In the genomic region with DNA sequence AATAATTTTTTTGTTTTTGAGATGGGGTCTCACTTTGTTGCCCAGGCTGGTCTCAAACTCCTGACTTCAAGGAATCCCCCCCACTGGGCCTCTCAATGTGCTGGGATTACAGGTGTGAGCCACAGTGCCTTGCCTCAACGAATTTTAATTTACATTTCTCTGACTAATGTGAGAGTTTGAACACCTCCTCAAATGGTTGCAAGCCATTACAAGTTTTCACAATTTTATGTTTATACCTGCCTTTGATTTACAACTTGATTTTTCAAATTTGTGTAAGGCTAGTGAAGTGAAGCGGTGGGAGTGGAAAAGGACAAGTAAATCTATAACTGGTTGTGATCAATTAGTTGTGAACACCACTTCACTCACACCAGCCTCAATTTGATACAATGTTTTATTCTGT, we compare ENCODE assay signal across 30 cellular contexts. TPM values are rescaled to one million over a fixed set of nuclear protein-coding genes. Genes with fewer than 3 reads are reported as not detected.
DNase-seq lines count a peak whose midpoint lies in the region; ATAC-seq, FAIRE-seq and TF ChIP-seq lines count a peak whose summit lies in the region.
"Had no signal": no experiment of that assay in that cellular context is flagged by ENCODE, and none has a peak within 500 bp of the region (broad histone marks: within the 10 kb centered on the region; RNA-seq: fewer than 3 reads in every experiment).

No MANE protein-coding gene starts in this region.

- 31% methylated on average over 2 of the region's 2 CpGs for WGBS in suprapubic skin

- no peak overlapping the region for H3K27ac Mint-ChIP-seq in Calu3 (ENCODE audit: unreplicated experiment)
- H3K27ac Mint-ChIP-seq: IgD-negative memory B cell had no signal

- CTCF ChIA-PET in Calu3 (lab: Charles Lee) = no interaction called here

- H3K4me1 ChIP-seq in keratinocyte (ENCODE audit: control insufficient read depth, extremely low read depth, insufficient read depth, low read length) = peaks cover 21% of the 10 kb centered on the region
- peaks cover 13% of the 10 kb centered on the region for H3K4me1 ChIP-seq in suprapubic skin
- H3K4me1 ChIP-seq: A549 had no signal

- ATAC-seq in HG03432 (IDR thresholded peaks at IDR 0.05; ENCODE audit: unreplicated experiment) = no peak
- no peak for ATAC-seq in HG03342 (IDR thresholded peaks at IDR 0.05; ENCODE audit: unreplicated experiment)
- ATAC-seq: A549, Panc1 had no signal

- H3K9me1 ChIP-seq in keratinocyte (ENCODE audit: control insufficient read depth, extremely low read depth, insufficient read depth, low read length) = no peaks in the 10 kb centered on the region

- H3K27me3 Mint-ChIP-seq in Calu3 (ENCODE audit: unreplicated experiment) = no peaks in the 10 kb centered on the region

- H3K9ac ChIP-seq in keratinocyte (ENCODE audit: control insufficient read depth, extremely low read depth, insufficient read depth, low read length) = peak overlapping the region; percentile 29
- H3K9ac ChIP-seq: BLaER1 treated with 17β-estradiol and CSF1 and Interleukin-3, amounts not matched to agents 10 nM and 100 nM; KMS-11 had no signal

- H3K9me3 Mint-ChIP-seq in Calu3 (ENCODE audit: low read depth, unreplicated experiment) = no peaks in the 10 kb centered on the region

- intact Hi-C loops in Calu3 (cut with micrococcal nuclease; ENCODE audit: unreplicated experiment) = no loop called here

- H3K9me3 ChIP-seq in keratinocyte (ENCODE audit: control insufficient read depth, low read depth, low read length) (no peaks in the 10 kb centered on the region), suprapubic skin (no peaks in the 10 kb centered on the region)
- H3K9me3 ChIP-seq: A549, Caco-2 had no signal

- BruUV-seq in Calu3 (replicated peaks; lab: Mats Ljungman, UMichigan) = no TSS peak

- TF ChIP-seq EP300 in suprapubic skin (IDR thresholded peaks at IDR 0.05) = no peak

- peaks cover 21% of the 10 kb centered on the region for H3K4me1 Mint-ChIP-seq in Calu3 (ENCODE audit: low read depth, unreplicated experiment)

- peak overlapping the region; percentile 76 for H3K27ac ChIP-seq in keratinocyte (ENCODE audit: control insufficient read depth, insufficient read depth, low read length)
- peak overlapping the region; percentile 86 for H3K27ac ChIP-seq in suprapubic skin
- H3K27ac ChIP-seq: A549; BLaER1 treated with 17β-estradiol and CSF1 and Interleukin-3, amounts not matched to agents 10 nM and 100 nM; KMS-11; RWPE1 had no signal

- H3K4me3 ChIP-seq in epithelial cell of esophagus (ENCODE audit: low read length) (no peak overlapping the region), keratinocyte (ENCODE audit: control insufficient read depth in 2 of 3, extremely low read depth in 1 of 3, insufficient read depth in 2 of 3, low read depth in 1 of 3, low read length in 3 of 3) (peak overlapping the region in 2 of 3 experiments; percentile 7 to 32), suprapubic skin (no peak overlapping the region)
- H3K4me3 ChIP-seq: A549; BLaER1 treated with 17β-estradiol and CSF1 and Interleukin-3, amounts not matched to agents 10 nM and 100 nM had no signal

- FAIRE-seq in keratinocyte (lab: Jason Lieb, UNC) = no peak
- FAIRE-seq: A549, GM12892, H54 had no signal

- TF ChIP-seq POLR2A in suprapubic skin (IDR thresholded peaks at IDR 0.05) = no peak

- H3K36me3 Mint-ChIP-seq in Calu3 (ENCODE audit: insufficient read depth, unreplicated experiment) = peaks cover 4% of the 10 kb centered on the region
- H3K36me3 Mint-ChIP-seq: CD4-positive, alpha-beta memory T cell; IgD-negative memory B cell had no signal

- TF ChIP-seq CTCF in Calu3 (IDR thresholded peaks at IDR 0.05; ENCODE audit: unreplicated experiment) = no peak
- no peak for TF ChIP-seq CTCF in epithelial cell of esophagus (IDR thresholded peaks at IDR 0.05; ENCODE audit: insufficient read depth, low read depth, low read length, missing control alignments)
- no peak for TF ChIP-seq CTCF in keratinocyte (optimal IDR thresholded peaks at IDR 0.05 in 1 of 3, IDR thresholded peaks at IDR 0.05 in 1 of 3, conservative IDR thresholded peaks at IDR 0.05 in 1 of 3; ENCODE audit: extremely low read depth in 1 of 3, insufficient read depth in 2 of 3, low read length in 3 of 3)
- no peak for TF ChIP-seq CTCF in suprapubic skin (IDR thresholded peaks at IDR 0.05)

- peak overlapping the region; percentile 80 for H3K4me2 ChIP-seq in keratinocyte (ENCODE audit: control insufficient read depth, extremely low read depth, insufficient read depth, low read depth, low read length)
- H3K4me2 ChIP-seq: A549; BLaER1 treated with 17β-estradiol and CSF1 and Interleukin-3, amounts not matched to agents 10 nM and 100 nM; KMS-11 had no signal

- H2AFZ ChIP-seq in keratinocyte (ENCODE audit: control insufficient read depth, low read length) = peak overlapping the region; percentile 27

- H3K79me2 ChIP-seq in keratinocyte (ENCODE audit: control insufficient read depth, insufficient read depth, low read length) = no peaks in the 10 kb centered on the region

- peak overlapping the region; percentile 37 for H3K4me3 Mint-ChIP-seq in Calu3 (ENCODE audit: low read depth, unreplicated experiment)
- H3K4me3 Mint-ChIP-seq: CD4-positive, alpha-beta memory T cell; IgD-negative memory B cell had no signal

- H4K20me1 ChIP-seq in keratinocyte (ENCODE audit: control insufficient read depth, extremely low read depth, insufficient read depth, low read length) = no peaks in the 10 kb centered on the region
- H4K20me1 ChIP-seq: BLaER1 treated with 17β-estradiol and CSF1 and Interleukin-3, amounts not matched to agents 10 nM and 100 nM had no signal

- dilution Hi-C loops in keratinocyte (cut with MboI; ENCODE audit: extremely low pct_ligation_motif_present, low sequenced_read_pairs) = no loop called here

- H3K27me3 ChIP-seq in keratinocyte (ENCODE audit: control insufficient read depth, extremely low read depth, insufficient read depth, low read length) (no peaks in the 10 kb centered on the region), suprapubic skin (no peaks in the 10 kb centered on the region)
- H3K27me3 ChIP-seq: BLaER1 treated with 17β-estradiol and CSF1 and Interleukin-3, amounts not matched to agents 10 nM and 100 nM had no signal

- DNase-seq in Calu3 = no peak
- peak; percentile 63 for DNase-seq in epithelial cell of esophagus (ENCODE audit: low read depth)
- DNase-seq in keratinocyte (ENCODE audit: low read depth, low spot score) = no peak
- DNase-seq in suprapubic skin (ENCODE audit: low spot score in 2 of 2) = no peak
- DNase-seq in NK-92 treated with Interleukin-12 subunit alpha and Interleukin-12 subunit beta, amount 100 ng/mL, for 24 hours (lab: John Stamatoyannopoulos, UW) = no peak
- DNase-seq in effector CD8-positive, alpha-beta T cell (lab: John Stamatoyannopoulos, UW) = no peak
- DNase-seq: AML-193; CD4-positive, alpha-beta memory T cell; DMS 273 treated with DMSO at 0.1 percent for 48 hours; DMS79 treated with DMSO at 0.1 percent for 48 hours; GF-D8; NCI-H1048; NCI-H1417; NCI-H1694; NCI-H2029 treated with DMSO at 0.1 percent for 48 hours; NCI-H446 treated with DMSO at 0.1 percent for 48 hours; NCI-H526; SHP77 had no signal

- no peaks in the 10 kb centered on the region for H3K36me3 ChIP-seq in keratinocyte (ENCODE audit: control insufficient read depth in 2 of 2, extremely low read depth in 1 of 2, insufficient read depth in 2 of 2, low read length in 2 of 2)
- no peaks in the 10 kb centered on the region for H3K36me3 ChIP-seq in suprapubic skin

RNA-seq across cellular contexts. Expression of a gene that starts 8.9 kb away (rescaled TPM):
- total RNA-seq in Calu3 (2022) (9.4 and 10.9 TPM in 2 replicates), suprapubic skin (10 to 100 TPM in 3 of 4 donors, 1 to 10 TPM in 1; 5.9 to 26.6 (median 10.8) TPM)
- polyA plus RNA-seq in keratinocyte = 5.4 to 9.2 TPM (median 7.9 TPM) in 3 replicates
- polyA plus RNA-seq in keratinocyte (2011; ENCODE audit: low read depth) = 11.6 TPM
- 7.2 and 7.3 TPM in 2 replicates for polyA plus RNA-seq in keratinocyte (2011; cell fraction: cytosol; rRNA removed)
- 10.9 and 16.2 TPM in 2 replicates for polyA plus RNA-seq in keratinocyte (2011; cell fraction: nucleus; rRNA removed)
- polyA plus RNA-seq in keratinocyte (2012; ENCODE audit: low replicate concordance) = 12.8 and 29.6 TPM in 2 replicates
- polyA minus RNA-seq in keratinocyte = 3.2 to 4.3 TPM (median 4.2 TPM) in 3 replicates
- polyA minus RNA-seq in keratinocyte (2011; cell fraction: cytosol; rRNA and poly(A)+ RNA removed) = 2.9 TPM
- 2.5 and 4.7 TPM in 2 replicates for polyA minus RNA-seq in keratinocyte (2011; cell fraction: nucleus; rRNA and poly(A)+ RNA removed)
- total RNA-seq: Caco-2; CD4-positive, alpha-beta memory T cell; SK-MEL-5 had no signal
- polyA plus RNA-seq: CD4-positive, alpha-beta memory T cell; IgD-negative memory B cell had no signal

RNA-seq across cellular contexts. Expression of a gene that starts 40.5 kb away (rescaled TPM):
- 69.1 and 75.9 TPM in 2 replicates for total RNA-seq in Calu3 (2022)
- polyA plus RNA-seq in keratinocyte = 68.4 to 111 TPM (median 82.3 TPM) in 3 replicates
- 52.3 TPM for polyA plus RNA-seq in keratinocyte (2011; ENCODE audit: low read depth)
- polyA plus RNA-seq in keratinocyte (2011; cell fraction: cytosol; rRNA removed) = 56.7 and 125 TPM in 2 replicates
- polyA plus RNA-seq in keratinocyte (2011; cell fraction: nucleus; rRNA removed) = 57.9 and 60.9 TPM in 2 replicates
- 51.4 and 58.3 TPM in 2 replicates for polyA plus RNA-seq in keratinocyte (2012; ENCODE audit: low replicate concordance)
- 14.7 to 64.4 TPM (median 43.6 TPM) in 3 replicates for polyA minus RNA-seq in keratinocyte
- 78.5 TPM for polyA minus RNA-seq in keratinocyte (2011; cell fraction: cytosol; rRNA and poly(A)+ RNA removed)
- 36.7 and 52.9 TPM in 2 replicates for polyA minus RNA-seq in keratinocyte (2011; cell fraction: nucleus; rRNA and poly(A)+ RNA removed)
- 10 to 100 TPM; 26.1 to 34.7 (median 30.4) TPM for total RNA-seq in suprapubic skin

Comparison
In these comparisons a context has a peak if more than half of its experiments do, and no peak if none do; other contexts are left out.
1. H3K4me3 ChIP-seq: peak in keratinocyte (2 of 3); none in epithelial cell of esophagus (single experiment) and suprapubic skin (single experiment).